7 cellular contexts compared by ENCODE assay signal in genomic region chr12:82009524-82009923, GRCh38.
"Had no signal": no experiment of that assay in that cellular context is flagged by ENCODE, and none has a peak within 500 bp of the region (broad histone marks: within the 10 kb centered on the region; RNA-seq: fewer than 3 reads in every experiment).

No MANE protein-coding gene starts in this region.

- H3K4me3 Mint-ChIP-seq: IgD-negative memory B cell had no signal

- H3K27ac ChIP-seq: HL-60 had no signal

- H3K36me3 Mint-ChIP-seq: IgD-negative memory B cell had no signal

- H3K27me3 Mint-ChIP-seq: IgD-negative memory B cell had no signal

- H3K4me3 ChIP-seq: K562 had no signal

- DNase-seq: IMR-90, KBM-7, KG1 had no signal

- ATAC-seq: HepG2, K562 had no signal

- H3K27ac Mint-ChIP-seq: IgD-negative memory B cell had no signal
